8 cellular contexts compared by ENCODE assay signal in genomic region chr6:12802440-12802839, GRCh38.
"Had no signal": no experiment of that assay in that cellular context is flagged by ENCODE, and none has a peak within 500 bp of the region (broad histone marks: within the 10 kb centered on the region; RNA-seq: fewer than 3 reads in every experiment).

No MANE protein-coding gene starts in this region.

- DNase-seq: GDM1, GF-D8 had no signal

- FAIRE-seq: G401.6, GM12878, GM12891, GM12892, GM18507, GM19239 had no signal

- H3K4me3 ChIP-seq: GM12878 had no signal

- ATAC-seq: GM12878 had no signal
